Comparison of ENCODE assay signal across 1 cellular context in genomic region chr14:97458302-97459137, GRCh38.
TF ChIP-seq lines count a peak whose summit lies in the region.

No MANE protein-coding gene starts in this region.

TF ChIP-seq in SK-N-SH, 30 proteins besides CTCF, POLR2A, EP300 and RAD21 (continued from another document):
- TF ChIP-seq, protein P1, sequence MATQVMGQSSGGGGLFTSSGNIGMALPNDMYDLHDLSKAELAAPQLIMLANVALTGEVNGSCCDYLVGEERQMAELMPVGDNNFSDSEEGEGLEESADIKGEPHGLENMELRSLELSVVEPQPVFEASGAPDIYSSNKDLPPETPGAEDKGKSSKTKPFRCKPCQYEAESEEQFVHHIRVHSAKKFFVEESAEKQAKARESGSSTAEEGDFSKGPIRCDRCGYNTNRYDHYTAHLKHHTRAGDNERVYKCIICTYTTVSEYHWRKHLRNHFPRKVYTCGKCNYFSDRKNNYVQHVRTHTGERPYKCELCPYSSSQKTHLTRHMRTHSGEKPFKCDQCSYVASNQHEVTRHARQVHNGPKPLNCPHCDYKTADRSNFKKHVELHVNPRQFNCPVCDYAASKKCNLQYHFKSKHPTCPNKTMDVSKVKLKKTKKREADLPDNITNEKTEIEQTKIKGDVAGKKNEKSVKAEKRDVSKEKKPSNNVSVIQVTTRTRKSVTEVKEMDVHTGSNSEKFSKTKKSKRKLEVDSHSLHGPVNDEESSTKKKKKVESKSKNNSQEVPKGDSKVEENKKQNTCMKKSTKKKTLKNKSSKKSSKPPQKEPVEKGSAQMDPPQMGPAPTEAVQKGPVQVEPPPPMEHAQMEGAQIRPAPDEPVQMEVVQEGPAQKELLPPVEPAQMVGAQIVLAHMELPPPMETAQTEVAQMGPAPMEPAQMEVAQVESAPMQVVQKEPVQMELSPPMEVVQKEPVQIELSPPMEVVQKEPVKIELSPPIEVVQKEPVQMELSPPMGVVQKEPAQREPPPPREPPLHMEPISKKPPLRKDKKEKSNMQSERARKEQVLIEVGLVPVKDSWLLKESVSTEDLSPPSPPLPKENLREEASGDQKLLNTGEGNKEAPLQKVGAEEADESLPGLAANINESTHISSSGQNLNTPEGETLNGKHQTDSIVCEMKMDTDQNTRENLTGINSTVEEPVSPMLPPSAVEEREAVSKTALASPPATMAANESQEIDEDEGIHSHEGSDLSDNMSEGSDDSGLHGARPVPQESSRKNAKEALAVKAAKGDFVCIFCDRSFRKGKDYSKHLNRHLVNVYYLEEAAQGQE (IDR thresholded peaks at IDR 0.05; ENCODE audit: low read depth, low read length), result no peak
- TF ChIP-seq FOSL2 (IDR thresholded peaks at IDR 0.05; ENCODE audit: borderline replicate concordance, low read depth) (no peak), SIN3A (IDR thresholded peaks at IDR 0.05; ENCODE audit: borderline replicate concordance, low read depth, low read length) (no peak), ELF1 (IDR thresholded peaks at IDR 0.05) (no peak)
